8 cellular contexts compared by ENCODE assay signal in genomic region chrX:48890934-48891401, GRCh38. TPM values are rescaled to one million over a fixed set of nuclear protein-coding genes. Genes with fewer than 3 reads are reported as not detected.
DNase-seq lines count a peak whose midpoint lies in the region; ATAC-seq and TF ChIP-seq lines count a peak whose summit lies in the region.

No MANE protein-coding gene starts in this region.

- peak; percentile 23 for ATAC-seq in GM18519 (IDR thresholded peaks at IDR 0.05; ENCODE audit: low FRiP score, unreplicated experiment)
- peak; percentile 43 for ATAC-seq in HG03039 (IDR thresholded peaks at IDR 0.05; ENCODE audit: unreplicated experiment)
- ATAC-seq in activated B cell treated with CpG ODN at 0.5 μM for 24 hours (ENCODE audit: low read depth) = peak; percentile 40
- ATAC-seq in Right ventricle myocardium superior (ENCODE audit: poor library complexity) = peak; percentile 65

- POLR2A ChIA-PET in A673 (lab: Charles Lee; ENCODE audit: low non-redundant PET) = no interaction called here
- POLR2A ChIA-PET in activated B cell treated with CpG ODN at 0.5 μM for 24 hours (lab: Charles Lee) = interaction anchor here (0.8 to 2.6 kb wide), 14 partner anchors 21 to 340 kb away, joined by 3 to 51 read pairs (median 4); partner anchors contain the start of genes HDAC6, OTUD5, SLC35A2 and TFE3

- no peak for DNase-seq in A673 (ENCODE audit: low spot score)
- no peak for DNase-seq in activated B cell treated with CpG ODN at 0.5 μM for 24 hours
- peak; percentile 49 for DNase-seq in Right ventricle myocardium superior
- no peak for DNase-seq in mucosa of gallbladder (ENCODE audit: low spot score)
- no peak for DNase-seq in HuH-7 (ENCODE audit: low spot score)

- H3K36me3 ChIP-seq in A673 (ENCODE audit: insufficient read depth, low read length, poor library complexity, severe bottlenecking) (no peaks in the 10 kb centered on the region), rectal smooth muscle tissue (ENCODE audit: control insufficient read depth, insufficient read depth, low read length) (no peaks in the 10 kb centered on the region)

- H3K9me3 ChIP-seq in A673 (ENCODE audit: low read depth, low read length, poor library complexity, severe bottlenecking) = no peaks in the 10 kb centered on the region

- H3K27me3 ChIP-seq in A673 (replicated peaks; ENCODE audit: insufficient read depth, low read depth, low read length, poor library complexity) (no peaks in the 10 kb centered on the region), rectal smooth muscle tissue (ENCODE audit: control insufficient read depth, insufficient read depth, low read length) (no peaks in the 10 kb centered on the region)

- CTCF ChIA-PET in A673 (lab: Charles Lee) (interaction anchor here (0.6 kb wide), 1 partner anchor 14 kb away, joined by 3 read pairs; no protein-coding TSS in a partner anchor), activated B cell treated with CpG ODN at 0.5 μM for 24 hours (lab: Charles Lee) (interaction anchor here (1.0 to 3.0 kb wide), 9 partner anchors 21 to 243 kb away, joined by 3 to 17 read pairs (median 4); no protein-coding TSS in a partner anchor)

- H3K27ac Mint-ChIP-seq in activated B cell treated with CpG ODN at 0.5 μM for 24 hours = peak overlapping the region; percentile 57

- no TSS peak for BruUV-seq in A673 (replicated peaks; lab: Mats Ljungman, UMichigan)

- no peak overlapping the region for H3K9ac ChIP-seq in rectal smooth muscle tissue (ENCODE audit: low read length)

- peak overlapping the region; percentile 82 for H3K4me3 Mint-ChIP-seq in activated B cell treated with CpG ODN at 0.5 μM for 24 hours

- intact Hi-C loops in A673 (cut with micrococcal nuclease; ENCODE audit: unreplicated experiment) = loop anchor here (10.0 kb wide), 1 partner anchor 86 kb away; the partner anchor contains the start of gene HDAC6
- intact Hi-C loops in activated B cell treated with CpG ODN at 0.5 μM for 24 hours (cut with micrococcal nuclease) = loop anchor here (1.0 to 5.0 kb wide), 6 partner anchors 26 to 244 kb away; no protein-coding TSS in a partner anchor
- intact Hi-C loops in Right ventricle myocardium superior (cut with DNase I) = loop anchor here (10.0 kb wide), 1 partner anchor 86 kb away; the partner anchor contains the start of gene HDAC6

- H3K4me1 Mint-ChIP-seq in activated B cell treated with CpG ODN at 0.5 μM for 24 hours = peaks cover 18% of the 10 kb centered on the region

- no peaks in the 10 kb centered on the region for H3K27me3 Mint-ChIP-seq in activated B cell treated with CpG ODN at 0.5 μM for 24 hours

- H3K4me1 ChIP-seq in A673 (ENCODE audit: insufficient read depth, low read length, poor library complexity, severe bottlenecking) = no peaks in the 10 kb centered on the region
- H3K4me1 ChIP-seq in rectal smooth muscle tissue (ENCODE audit: control insufficient read depth, insufficient read depth, low read length) = peaks cover 2% of the 10 kb centered on the region

- H3K27ac ChIP-seq in A673 (ENCODE audit: low read depth, low read length, poor library complexity, severe bottlenecking) (no peak overlapping the region), rectal smooth muscle tissue (ENCODE audit: low read depth, low read length) (peak overlapping the region; percentile 58)

- no peaks in the 10 kb centered on the region for H3K9me3 Mint-ChIP-seq in activated B cell treated with CpG ODN at 0.5 μM for 24 hours

- peaks cover 12% of the 10 kb centered on the region for H3K36me3 Mint-ChIP-seq in activated B cell treated with CpG ODN at 0.5 μM for 24 hours (ENCODE audit: low read depth)

- H3K4me3 ChIP-seq in A673 (ENCODE audit: low read depth, low read length, poor library complexity, severe bottlenecking) = peak overlapping the region; percentile 55
- H3K4me3 ChIP-seq in rectal smooth muscle tissue (ENCODE audit: low read length) = peak overlapping the region; percentile 62

- no peak for TF ChIP-seq CTCF in A673 (conservative IDR thresholded peaks at IDR 0.05; ENCODE audit: low read depth, low read length)
- no peak for TF ChIP-seq CTCF in activated B cell treated with CpG ODN at 0.5 μM for 24 hours (IDR thresholded peaks at IDR 0.05)

RNA-seq across cellular contexts. Expression of gene TIMM17B, which starts 6.6 kb away (rescaled TPM):
- total RNA-seq in A673 (2021) (60.8 and 72.4 TPM in 2 replicates), activated B cell treated with CpG ODN at 0.5 μM for 24 hours (47.8 and 52.6 TPM in 2 replicates), Right ventricle myocardium superior (79.7 TPM), mucosa of gallbladder (55.3 TPM)

RNA-seq across cellular contexts. Expression of gene PQBP1, which starts 6.8 kb away (rescaled TPM):
- total RNA-seq in A673 (2021) (113 and 133 TPM in 2 replicates), activated B cell treated with CpG ODN at 0.5 μM for 24 hours (81.6 and 91.5 TPM in 2 replicates), Right ventricle myocardium superior (56.2 TPM), mucosa of gallbladder (77.5 TPM)

RNA-seq across cellular contexts. Expression of gene SLC35A2, which starts 20.5 kb away (rescaled TPM):
- total RNA-seq in A673 (2021) (21.7 and 30.4 TPM in 2 replicates), activated B cell treated with CpG ODN at 0.5 μM for 24 hours (17.3 and 18.4 TPM in 2 replicates), Right ventricle myocardium superior (12.9 TPM), mucosa of gallbladder (50.4 TPM)

RNA-seq across cellular contexts. Expression of gene PIM2, which starts 27.9 kb away (rescaled TPM):
- total RNA-seq in A673 (2021) (14.9 and 19.9 TPM in 2 replicates), activated B cell treated with CpG ODN at 0.5 μM for 24 hours (321 and 351 TPM in 2 replicates), Right ventricle myocardium superior (3.0 TPM), mucosa of gallbladder (11.5 TPM)

RNA-seq across cellular contexts. Expression of gene PCSK1N, which starts 55.6 kb away (rescaled TPM):
- total RNA-seq in A673 (2021) (16.9 and 17.6 TPM in 2 replicates), activated B cell treated with CpG ODN at 0.5 μM for 24 hours (not detected in 2 replicates), Right ventricle myocardium superior (0.30 TPM), mucosa of gallbladder (21.3 TPM)
